ENCODE assay signal across 9 cellular contexts in genomic region chr3:15291589-15292541, GRCh38. TPM values are rescaled to one million over a fixed set of nuclear protein-coding genes. Genes with fewer than 3 reads are reported as not detected.
A peak's percentile ranks its signal among the peaks of the same experiment; 100 is the strongest.
DNase-seq lines count a peak whose midpoint lies in the region; ATAC-seq and TF ChIP-seq lines count a peak whose summit lies in the region.
"Had no signal": no experiment of that assay in that cellular context is flagged by ENCODE, and none has a peak within 500 bp of the region (broad histone marks: within the 10 kb centered on the region; RNA-seq: fewer than 3 reads in every experiment).

No MANE protein-coding gene starts in this region.

- intact Hi-C loops in left colon (cut with DNase I, micrococcal nuclease): no loop called here

- peak overlapping the region; percentile 55 for H2AFZ ChIP-seq in MM.1S (ENCODE audit: low read length)
- no peak overlapping the region for H2AFZ ChIP-seq in SK-N-SH (ENCODE audit: low read depth)

- no peaks in the 10 kb centered on the region for H3K36me3 ChIP-seq in MM.1S (replicated peaks; ENCODE audit: insufficient read depth, low read length)
- no peaks in the 10 kb centered on the region for H3K36me3 ChIP-seq in tibial nerve
- no peaks in the 10 kb centered on the region for H3K36me3 ChIP-seq in SK-N-SH (replicated peaks in 1 of 2; ENCODE audit: control insufficient read depth in 1 of 2, insufficient read depth in 2 of 2, low read length in 1 of 2)

- no peak for TF ChIP-seq CTCF in MM.1S (IDR thresholded peaks at IDR 0.05; ENCODE audit: low read length)
- no peak for TF ChIP-seq CTCF in tibial nerve (IDR thresholded peaks at IDR 0.05)
- no peak for TF ChIP-seq CTCF in SK-N-SH (IDR thresholded peaks at IDR 0.05)

- CTCF ChIA-PET in SK-N-SH (lab: Yijun Ruan, JAX): interaction anchor here (1.0 to 1.1 kb wide), 3 partner anchors 16 to 89 kb away, joined by 3 to 7 read pairs (median 5); no protein-coding TSS in a partner anchor

- TF ChIP-seq RAD21 in SK-N-SH (IDR thresholded peaks at IDR 0.05; ENCODE audit: low read length): no peak

- DNase-seq in MM.1S (peak; percentile 81), left colon (peak; percentile 21 to 30), tibial nerve (ENCODE audit: low spot score in 2 of 2) (no peak), LoVo (ENCODE audit: low spot score) (no peak), SK-N-SH (no peak)
- peak; percentile 68 to 74 for DNase-seq in activated T-cell treated with anti-CD3 and anti-CD28 coated beads, Interleukin-2, amount 50 U/mL, for 72 hours

- H3K9me2 ChIP-seq in MM.1S (replicated peaks; ENCODE audit: insufficient read depth, low read length): no peaks in the 10 kb centered on the region
- H3K9me2 ChIP-seq in SK-N-SH: no peaks in the 10 kb centered on the region

- no peaks in the 10 kb centered on the region for H3K27me3 Mint-ChIP-seq in activated T-cell treated with anti-CD3 and anti-CD28 coated beads, Interleukin-2, amount 50 U/mL, for 72 hours (ENCODE audit: low read depth)

- no peaks in the 10 kb centered on the region for H3K9me3 ChIP-seq in MM.1S (replicated peaks; ENCODE audit: insufficient read depth, low read length)
- no peaks in the 10 kb centered on the region for H3K9me3 ChIP-seq in tibial nerve
- no peaks in the 10 kb centered on the region for H3K9me3 ChIP-seq in SK-N-SH

- ATAC-seq in GM21576 (IDR thresholded peaks at IDR 0.05; ENCODE audit: unreplicated experiment): peak; percentile 87
- ATAC-seq in activated T-cell treated with anti-CD3 and anti-CD28 coated beads, Interleukin-2, amount 50 U/mL, for 72 hours (replicated peaks in 1 of 2): peak; percentile 86 to 95
- ATAC-seq in left colon: peak; percentile 26

- no peaks in the 10 kb centered on the region for H3K27me3 ChIP-seq in MM.1S (replicated peaks; ENCODE audit: insufficient read depth, low read length)
- H3K27me3 ChIP-seq in tibial nerve: no peaks in the 10 kb centered on the region
- no peaks in the 10 kb centered on the region for H3K27me3 ChIP-seq in SK-N-SH (ENCODE audit: insufficient read depth)

- no peak for TF ChIP-seq POLR2A in tibial nerve (IDR thresholded peaks at IDR 0.05)

- H3K36me3 Mint-ChIP-seq in activated T-cell treated with anti-CD3 and anti-CD28 coated beads, Interleukin-2, amount 50 U/mL, for 72 hours (ENCODE audit: insufficient read depth in 2 of 2): peaks cover 0 to 4% of the 10 kb centered on the region in 2 donors

- 38 to 49% methylated on average over 6 of the region's 6 CpGs for WGBS in tibial nerve, 2 donors
- 95% methylated on average over 6 of the region's 6 CpGs for WGBS in SK-N-SH (ENCODE audit: low lambda C conversion rate)

- H3K27ac ChIP-seq in MM.1S (ENCODE audit: low read length) (peak overlapping the region; percentile 87), tibial nerve (peak overlapping the region; percentile 78 to 95 (median 88)), SK-N-SH (ENCODE audit: low read depth in 2 of 2, low read length in 1 of 2) (no peak overlapping the region)
- H3K27ac ChIP-seq: epithelial cell of prostate had no signal

- peak overlapping the region; percentile 8; the same call in 1 of the 2 replicates for H3K4me3 ChIP-seq in GM08714 (ENCODE audit: low read length)
- peak overlapping the region; percentile 48 for H3K4me3 ChIP-seq in MM.1S (ENCODE audit: low read length)
- no peak overlapping the region for H3K4me3 ChIP-seq in tibial nerve
- no peak overlapping the region for H3K4me3 ChIP-seq in SK-N-SH (ENCODE audit: low read depth in 2 of 2, low read length in 1 of 2)

- H3K27ac Mint-ChIP-seq in activated T-cell treated with anti-CD3 and anti-CD28 coated beads, Interleukin-2, amount 50 U/mL, for 72 hours: peak overlapping the region; percentile 78

- H3K9me3 Mint-ChIP-seq in activated T-cell treated with anti-CD3 and anti-CD28 coated beads, Interleukin-2, amount 50 U/mL, for 72 hours: no peaks in the 10 kb centered on the region

- H3K9ac ChIP-seq in MM.1S (ENCODE audit: low read length) (peak overlapping the region; percentile 49; the same call in 1 of the 2 replicates), SK-N-SH (no peak overlapping the region)

- H3K4me3 Mint-ChIP-seq in activated T-cell treated with anti-CD3 and anti-CD28 coated beads, Interleukin-2, amount 50 U/mL, for 72 hours: peak overlapping the region; percentile 59 to 73

- peaks cover 79% of the 10 kb centered on the region for H3K4me1 Mint-ChIP-seq in activated T-cell treated with anti-CD3 and anti-CD28 coated beads, Interleukin-2, amount 50 U/mL, for 72 hours (ENCODE audit: low read depth)

- H4K20me1 ChIP-seq in MM.1S (ENCODE audit: insufficient read depth, low read length): no peaks in the 10 kb centered on the region
- H4K20me1 ChIP-seq in SK-N-SH (ENCODE audit: insufficient read depth): no peaks in the 10 kb centered on the region

- peaks cover 20% of the 10 kb centered on the region for H3F3A ChIP-seq in MM.1S (ENCODE audit: insufficient read depth, low read length)
- H3F3A ChIP-seq in SK-N-SH (replicated peaks; ENCODE audit: insufficient read depth): no peaks in the 10 kb centered on the region

- POLR2A ChIA-PET in SK-N-SH (lab: Yijun Ruan, JAX): no interaction called here

- H3K79me2 ChIP-seq in MM.1S (ENCODE audit: low read length) (no peaks in the 10 kb centered on the region), SK-N-SH (ENCODE audit: insufficient read depth) (no peaks in the 10 kb centered on the region; the same call in 1 of the 2 replicates)

- H3K4me2 ChIP-seq in MM.1S (ENCODE audit: low read depth, low read length): peak overlapping the region; percentile 90
- H3K4me2 ChIP-seq in SK-N-SH: no peak overlapping the region

- peak in 1 of 2 donors; percentile 24 for TF ChIP-seq EP300 in tibial nerve (IDR thresholded peaks at IDR 0.05)
- no peak for TF ChIP-seq EP300 in SK-N-SH (IDR thresholded peaks at IDR 0.05; ENCODE audit: borderline replicate concordance in 1 of 2, low read depth in 1 of 2, low read length in 1 of 2)

- peaks cover 21% of the 10 kb centered on the region for H3K4me1 ChIP-seq in MM.1S (ENCODE audit: low read length)
- H3K4me1 ChIP-seq in tibial nerve: peaks cover 0 to 99% (median 69%) of the 10 kb centered on the region in 4 donors
- H3K4me1 ChIP-seq in SK-N-SH (ENCODE audit: control insufficient read depth in 1 of 2, insufficient read depth in 2 of 2, low read depth in 1 of 2, low read length in 1 of 2): peaks cover 5% of the 10 kb centered on the region in 2 experiments; a peak in 2 of 4 replicates

TF ChIP-seq in SK-N-SH, 30 proteins besides CTCF, POLR2A, EP300 and RAD21 (continues in another document):
- TF ChIP-seq, protein P1, sequence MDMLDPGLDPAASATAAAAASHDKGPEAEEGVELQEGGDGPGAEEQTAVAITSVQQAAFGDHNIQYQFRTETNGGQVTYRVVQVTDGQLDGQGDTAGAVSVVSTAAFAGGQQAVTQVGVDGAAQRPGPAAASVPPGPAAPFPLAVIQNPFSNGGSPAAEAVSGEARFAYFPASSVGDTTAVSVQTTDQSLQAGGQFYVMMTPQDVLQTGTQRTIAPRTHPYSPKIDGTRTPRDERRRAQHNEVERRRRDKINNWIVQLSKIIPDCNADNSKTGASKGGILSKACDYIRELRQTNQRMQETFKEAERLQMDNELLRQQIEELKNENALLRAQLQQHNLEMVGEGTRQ (IDR thresholded peaks at IDR 0.05; ENCODE audit: borderline replicate concordance, low read depth, low read length): no peak
- no peak for TF ChIP-seq TAF1 (IDR thresholded peaks at IDR 0.05; ENCODE audit: borderline replicate concordance, low read depth, low read length)
- no peak for TF ChIP-seq YY1 (IDR thresholded peaks at IDR 0.05; ENCODE audit: low read depth)
- TF ChIP-seq, protein P2, sequence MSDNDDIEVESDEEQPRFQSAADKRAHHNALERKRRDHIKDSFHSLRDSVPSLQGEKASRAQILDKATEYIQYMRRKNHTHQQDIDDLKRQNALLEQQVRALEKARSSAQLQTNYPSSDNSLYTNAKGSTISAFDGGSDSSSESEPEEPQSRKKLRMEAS (IDR thresholded peaks at IDR 0.05; ENCODE audit: low read depth): no peak
- TF ChIP-seq SIN3A (IDR thresholded peaks at IDR 0.05; ENCODE audit: borderline replicate concordance, low read depth, low read length): no peak
- TF ChIP-seq ZBTB33 (IDR thresholded peaks at IDR 0.05; ENCODE audit: borderline replicate concordance, low read depth): no peak
- no peak for TF ChIP-seq TCF12 (IDR thresholded peaks at IDR 0.05)
- no peak for TF ChIP-seq EZH2phosphoT487 (IDR thresholded peaks at IDR 0.05; ENCODE audit: borderline replicate concordance, low read depth)
- TF ChIP-seq POLR2AphosphoS5 (IDR thresholded peaks at IDR 0.05; ENCODE audit: low read depth, low read length): no peak

RNA-seq across cellular contexts. Expression of gene SH3BP5, which starts 40.5 kb away (rescaled TPM):
- 10 to 100 TPM in 1 of 2 donors, 1 to 10 TPM in 1; 7.4 to 19.6 TPM for total RNA-seq in activated T-cell treated with anti-CD3 and anti-CD28 coated beads, Interleukin-2, amount 50 U/mL, for 72 hours
- total RNA-seq in left colon (10 to 100 TPM in 1 of 2 donors, 1 to 10 TPM in 1; 7.6 to 12.1 TPM), tibial nerve (100 to 1,000 TPM in 3 of 4 donors, 10 to 100 TPM in 1; 99.0 to 113 (median 105) TPM)
- polyA plus RNA-seq in SK-N-SH (2012; rRNA removed): 29.5 and 32.3 TPM in 2 replicates
- 27.5 and 29.2 TPM in 2 replicates for polyA plus RNA-seq in SK-N-SH (2012; cell fraction: cytosol; rRNA removed)
- polyA plus RNA-seq in SK-N-SH (2012; cell fraction: nucleus; rRNA removed): 33.0 and 35.2 TPM in 2 replicates

Comparison
In these comparisons a context has a peak if more than half of its experiments do, and no peak if none do; other contexts are left out.
1. H3K4me3 ChIP-seq: peak in GM08714 (single experiment) and MM.1S (single experiment); none in tibial nerve (0 of 4) and SK-N-SH (0 of 2).
2. ATAC-seq: peak in every context shown above with its lines; median percentile 90 in activated T-cell treated with anti-CD3 and anti-CD28 coated beads, Interleukin-2, amount 50 U/mL, for 72 hours; 87 in GM21576; 26 in left colon.
3. DNase-seq: peak in MM.1S (single experiment), activated T-cell treated with anti-CD3 and anti-CD28 coated beads, Interleukin-2, amount 50 U/mL, for 72 hours (2 of 2) and left colon (2 of 2); none in tibial nerve (0 of 2), LoVo (single experiment) and SK-N-SH (single experiment).
4. H3K27ac ChIP-seq: peak in MM.1S (single experiment) and tibial nerve (4 of 4); none in SK-N-SH (0 of 2).
5. RNA of gene SH3BP5, which starts 40.5 kb away (total RNA-seq): 99.0 to 113 TPM in tibial nerve; 7.4 to 19.6 TPM in activated T-cell treated with anti-CD3 and anti-CD28 coated beads, Interleukin-2, amount 50 U/mL, for 72 hours and 7.6 to 12.1 TPM in left colon; every median in the first group is over 4 times any median in the second.